ENCODE assay signal across 8 cellular contexts in the genomic region with DNA sequence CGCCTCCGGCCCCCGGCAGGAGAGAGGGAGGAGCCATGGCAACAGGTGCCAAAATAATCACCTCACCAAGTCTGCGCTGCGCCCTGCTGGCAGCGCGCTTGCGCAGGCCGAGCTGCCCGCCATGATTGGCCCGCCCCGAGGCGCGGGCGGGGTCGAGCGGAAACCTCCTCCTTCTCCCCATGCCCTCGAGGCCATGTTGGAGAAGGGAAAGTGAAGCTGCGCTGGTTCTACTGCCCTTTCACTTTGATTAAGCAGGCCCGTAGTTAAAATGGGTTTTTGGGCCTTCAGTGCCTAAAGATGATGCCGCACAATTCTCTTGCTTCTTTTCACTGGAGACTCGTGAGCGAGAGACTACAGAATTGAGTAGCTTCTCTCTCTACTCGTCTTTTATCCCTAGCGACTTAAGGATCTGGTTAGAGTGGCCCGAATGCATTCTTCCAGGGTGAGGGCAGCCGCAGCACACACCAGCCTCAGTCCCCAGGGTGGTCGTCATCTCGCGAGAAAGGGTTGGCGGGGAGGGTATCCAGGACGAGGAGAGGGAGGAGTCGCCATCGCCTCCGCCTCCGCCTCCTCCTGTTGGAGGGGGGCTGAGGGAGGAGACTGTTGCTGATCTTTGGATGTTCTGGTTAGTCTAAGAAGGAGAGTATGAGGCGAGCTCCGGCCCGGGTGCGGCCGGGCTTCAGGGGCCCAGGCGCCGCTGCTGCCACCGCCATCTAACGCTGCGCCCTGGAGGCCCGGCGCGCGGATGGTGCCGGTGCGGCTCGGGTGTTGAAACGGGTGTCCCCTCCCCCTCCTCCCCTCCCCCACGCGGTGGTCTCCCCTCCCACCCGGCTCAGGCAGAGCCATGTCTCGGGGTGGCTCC. TPM values are rescaled to one million over a fixed set of nuclear protein-coding genes. Genes with fewer than 3 reads are reported as not detected.
A peak's percentile ranks its signal among the peaks of the same experiment; 100 is the strongest.
DNase-seq lines count a peak whose midpoint lies in the region; ATAC-seq and TF ChIP-seq lines count a peak whose summit lies in the region.

TSS of gene DCAF6 (plus strand) at position 616 of the 862 bp plus-strand sequence. CDS start at position 845, 229 bp downstream.

- DNase-seq in GM12864 (ENCODE audit: low read depth) (peak; percentile 97), NCI-H1417 (lab: John Stamatoyannopoulos, UW) (peak; percentile 99 to 100 (median 100)), SW 1271 (lab: John Stamatoyannopoulos, UW) (peak; percentile 69 to 90), Right ventricle myocardium inferior (ENCODE audit: missing footprints) (peak; percentile 97), ovary (peak; percentile 97 to 99 (median 98)), thyroid gland (peak; percentile 97 to 98)
- DNase-seq in activated naive CD8-positive, alpha-beta T cell treated with anti-CD3 and anti-CD28 coated beads, Interleukin-2, amount 50 U/mL, for 16 hours (ENCODE audit: low read depth, low spot score) = peak; percentile 92

- TF ChIP-seq EP300 in ovary (IDR thresholded peaks at IDR 0.05) = no peak

- H3K4me3 ChIP-seq in GM12864 (ENCODE audit: low read depth, low read length) = peak within 1 kb of the TSS; percentile 75
- H3K4me3 ChIP-seq in ovary = peak within 1 kb of the TSS; percentile 97
- H3K4me3 ChIP-seq in thyroid gland (replicated peaks in 1 of 3) = peak within 1 kb of the TSS; percentile 37 to 98 (median 90)

- peak; percentile 94 for TF ChIP-seq POLR2A in ovary (IDR thresholded peaks at IDR 0.05)
- TF ChIP-seq POLR2A in thyroid gland (IDR thresholded peaks at IDR 0.05) = peak; percentile 68 to 96

- H3K4me1 ChIP-seq in ovary (ENCODE audit: insufficient read depth) (peaks cover 2% of the 10 kb centered on the region), thyroid gland (peaks cover 27 to 34% of the 10 kb centered on the region in 2 donors)

- H3K36me3 ChIP-seq in ovary (no peaks in the 10 kb centered on the region), thyroid gland (no peaks in the 10 kb centered on the region)

- no peaks in the 10 kb centered on the region for H3K9me3 ChIP-seq in ovary
- no peaks in the 10 kb centered on the region for H3K9me3 ChIP-seq in thyroid gland

- H3K27me3 ChIP-seq in ovary (no peaks in the 10 kb centered on the region), thyroid gland (no peaks in the 10 kb centered on the region)

- ATAC-seq in HG02759 (IDR thresholded peaks at IDR 0.05; ENCODE audit: unreplicated experiment) = peak; percentile 80
- peak; percentile 94 for ATAC-seq in Right ventricle myocardium inferior

- WGBS in ovary, 3 donors = 0% methylated on average over 36 to 58 of the region's 58 CpGs
- WGBS in thyroid gland, 2 donors = 0 to 1% methylated on average over 29 to 35 of the region's 58 CpGs

- intact Hi-C loops in Right ventricle myocardium inferior (cut with DNase I) = loop anchor here (1.0 to 10.0 kb wide), 5 partner anchors 66 to 221 kb away; partner anchors contain the start of gene MPZL1
- intact Hi-C loops in ovary (cut with DNase I) = loop anchor here in 2 of 4 donors (5.0 kb wide), 2 partner anchors 219 to 224 kb away; no protein-coding TSS in a partner anchor
- intact Hi-C loops in thyroid gland (cut with DNase I) = no loop called here

- H3K27ac ChIP-seq in ovary = peak within 1 kb of the TSS; percentile 86 to 94
- H3K27ac ChIP-seq in thyroid gland = peak within 1 kb of the TSS; percentile 87 to 99 (median 96)

- TF ChIP-seq CTCF in GM12864 (IDR thresholded peaks at IDR 0.05; ENCODE audit: low read depth, low read length, missing control alignments) (no peak), ovary (IDR thresholded peaks at IDR 0.05) (no peak), thyroid gland (IDR thresholded peaks at IDR 0.05) (no peak)

RNA-seq across cellular contexts. Expression of gene DCAF6, which starts in this region (rescaled TPM):
- 231 TPM for total RNA-seq in Right ventricle myocardium inferior
- total RNA-seq in ovary = 10 to 100 TPM; 38.3 to 65.9 (median 44.4) TPM
- 10 to 100 TPM; 32.1 to 51.1 TPM for polyA plus RNA-seq in ovary
- total RNA-seq in thyroid gland = 10 to 100 TPM; 73.7 to 88.7 (median 79.2) TPM

Comparison
In these comparisons a context has a peak if more than half of its experiments do, and no peak if none do; other contexts are left out.
1. Peak in every context shown above with its lines: DNase-seq, ATAC-seq, H3K4me3 ChIP-seq and H3K27ac ChIP-seq.